28 cellular contexts compared by ENCODE assay signal in genomic region chr5:36788365-36788764, GRCh38.
"Had no signal": no experiment of that assay in that cellular context is flagged by ENCODE, and none has a peak within 500 bp of the region (broad histone marks: within the 10 kb centered on the region; RNA-seq: fewer than 3 reads in every experiment).

No MANE protein-coding gene starts in this region.

- H3K4me3 Mint-ChIP-seq: activated B cell treated with CpG ODN at 0.5 μM for 24 hours; activated CD8-positive, alpha-beta memory T cell treated with anti-CD3 and anti-CD28 coated beads, Interleukin-2, amount 10 ng/mL, durations not matched to agents 7 days and 5 days; activated CD8-positive, alpha-beta T cell treated with anti-CD3 and anti-CD28 coated beads, Interleukin-2, amount 10 ng/mL, durations not matched to agents 7 days and 5 days; activated naive CD4-positive, alpha-beta T cell treated with anti-CD3 and anti-CD28 coated beads, Interleukin-2, amount 50 U/mL, for 24 hours; activated naive CD8-positive, alpha-beta T cell treated with anti-CD3 and anti-CD28 coated beads, Interleukin-2, amount 50 U/mL, for 24 hours; central memory CD8-positive, alpha-beta T cell; dendritic cell treated with granulocyte-macrophage colony-stimulating factor and Interleukin-4, amounts not matched to agents 40 ng/mL and 50 ng/mL, for 4 days; endodermal cell; stimulated activated naive CD8-positive, alpha-beta T cell treated with anti-CD3 and anti-CD28 coated beads, Interleukin-15, Interleukin-2, amounts not matched to agents 100 ng/mL and 50 ng/mL, for 24 hours; T-helper 2 cell treated with Interferon-gamma antibody and Interleukin-4, amounts not matched to agents 5 μg/mL and 100 μg/mL, for 36 hours; type B pancreatic cell had no signal

- H3K27ac Mint-ChIP-seq: activated B cell treated with CpG ODN at 0.5 μM for 24 hours; activated CD8-positive, alpha-beta memory T cell treated with anti-CD3 and anti-CD28 coated beads, Interleukin-2, amount 10 ng/mL, durations not matched to agents 7 days and 5 days; activated CD8-positive, alpha-beta T cell treated with anti-CD3 and anti-CD28 coated beads, Interleukin-2, amount 10 ng/mL, durations not matched to agents 7 days and 5 days; activated naive CD4-positive, alpha-beta T cell treated with anti-CD3 and anti-CD28 coated beads, Interleukin-2, amount 50 U/mL, for 24 hours; activated naive CD8-positive, alpha-beta T cell treated with anti-CD3 and anti-CD28 coated beads, Interleukin-2, amount 50 U/mL, for 24 hours; activated T-helper 2 cell treated with anti-CD3 and anti-CD28 coated beads, Interferon-gamma antibody, Interleukin-2, Interleukin-4, amounts not matched to agents 10 μg/mL and 5 μg/mL and 100 μg/mL, durations not matched to agents 14 hours and 24 hours and 36 hours; dendritic cell treated with granulocyte-macrophage colony-stimulating factor and Interleukin-4, amounts not matched to agents 40 ng/mL and 50 ng/mL, for 4 days; endodermal cell; naive thymus-derived CD8-positive, alpha-beta T cell; stimulated activated naive CD8-positive, alpha-beta T cell treated with anti-CD3 and anti-CD28 coated beads, Interleukin-15, Interleukin-2, amounts not matched to agents 100 ng/mL and 50 ng/mL, for 24 hours; T-helper 2 cell treated with Interferon-gamma antibody and Interleukin-4, amounts not matched to agents 5 μg/mL and 100 μg/mL, for 36 hours; type B pancreatic cell had no signal

- H3K9me3 ChIP-seq: breast epithelium, heart left ventricle, left lung, lower lobe of right lung, thoracic aorta had no signal

- H3K27me3 ChIP-seq: breast epithelium, heart left ventricle, left lung had no signal

- H3K27me3 Mint-ChIP-seq: activated naive CD8-positive, alpha-beta T cell treated with anti-CD3 and anti-CD28 coated beads, Interleukin-2, amount 50 U/mL, for 24 hours; progenitor cell of endocrine pancreas; type B pancreatic cell had no signal

- H3K4me1 Mint-ChIP-seq: activated CD8-positive, alpha-beta memory T cell treated with anti-CD3 and anti-CD28 coated beads, Interleukin-2, amount 10 ng/mL, durations not matched to agents 7 days and 5 days; activated naive CD4-positive, alpha-beta T cell treated with anti-CD3 and anti-CD28 coated beads, Interleukin-2, amount 50 U/mL, for 24 hours; activated naive CD8-positive, alpha-beta T cell treated with anti-CD3 and anti-CD28 coated beads, Interleukin-2, amount 50 U/mL, for 24 hours; central memory CD8-positive, alpha-beta T cell; endodermal cell had no signal

- H3K4me3 ChIP-seq: breast epithelium, heart left ventricle, left lung, lower lobe of right lung, skin epidermis, thoracic aorta had no signal

- H3K9me3 Mint-ChIP-seq: activated B cell treated with CpG ODN at 0.5 μM for 24 hours; activated naive CD4-positive, alpha-beta T cell treated with anti-CD3 and anti-CD28 coated beads, Interleukin-2, amount 50 U/mL, for 24 hours; activated naive CD8-positive, alpha-beta T cell treated with anti-CD3 and anti-CD28 coated beads, Interleukin-2, amount 50 U/mL, for 24 hours; activated T-helper 2 cell treated with anti-CD3 and anti-CD28 coated beads, Interferon-gamma antibody, Interleukin-2, Interleukin-4, amounts not matched to agents 10 μg/mL and 5 μg/mL and 100 μg/mL, durations not matched to agents 14 hours and 24 hours and 36 hours; central memory CD8-positive, alpha-beta T cell; endodermal cell; stimulated activated naive CD8-positive, alpha-beta T cell treated with anti-CD3 and anti-CD28 coated beads, Interleukin-15, Interleukin-2, amounts not matched to agents 100 ng/mL and 50 ng/mL, for 24 hours; T-helper 2 cell treated with Interferon-gamma antibody and Interleukin-4, amounts not matched to agents 5 μg/mL and 100 μg/mL, for 36 hours; type B pancreatic cell had no signal

- H3K4me1 ChIP-seq: breast epithelium, foreskin keratinocyte, heart left ventricle, left lung, lower lobe of right lung had no signal

- DNase-seq: activated B cell treated with CpG ODN at 0.5 μM for 24 hours; activated CD8-positive, alpha-beta memory T cell treated with anti-CD3 and anti-CD28 coated beads, Interleukin-2, amount 10 ng/mL, durations not matched to agents 7 days and 5 days; activated CD8-positive, alpha-beta T cell treated with anti-CD3 and anti-CD28 coated beads, Interleukin-2, amount 10 ng/mL, durations not matched to agents 7 days and 5 days; activated naive CD8-positive, alpha-beta T cell treated with anti-CD3 and anti-CD28 coated beads, Interleukin-2, amount 50 U/mL, for 24 hours; activated T-cell treated with anti-CD3 and anti-CD28 coated beads, Interleukin-2, amount 50 U/mL, for 48 hours; amygdala; endodermal cell; foreskin keratinocyte; heart left ventricle; left lung; lower lobe of right lung; mesenchymal stem cell; naive thymus-derived CD8-positive, alpha-beta T cell; stimulated activated CD4-positive, alpha-beta T cell treated with anti-CD3 and anti-CD28 coated beads, Interleukin-12 subunit alpha, Interleukin-12 subunit beta, amount 100 ng/mL, for 4 hours; stimulated activated CD4-positive, alpha-beta T cell treated with anti-CD3 and anti-CD28 coated beads, Interleukin-4, amount 100 ng/mL, for 1 hour had no signal

- H3K36me3 Mint-ChIP-seq: activated CD8-positive, alpha-beta memory T cell treated with anti-CD3 and anti-CD28 coated beads, Interleukin-2, amount 10 ng/mL, durations not matched to agents 7 days and 5 days; activated naive CD4-positive, alpha-beta T cell treated with anti-CD3 and anti-CD28 coated beads, Interleukin-2, amount 50 U/mL, for 24 hours; naive thymus-derived CD8-positive, alpha-beta T cell; type B pancreatic cell had no signal

- ATAC-seq: activated CD8-positive, alpha-beta memory T cell treated with anti-CD3 and anti-CD28 coated beads, Interleukin-2, amount 10 ng/mL, durations not matched to agents 7 days and 5 days; activated CD8-positive, alpha-beta T cell treated with anti-CD3 and anti-CD28 coated beads, Interleukin-2, amount 10 ng/mL, durations not matched to agents 7 days and 5 days; activated naive CD8-positive, alpha-beta T cell treated with anti-CD3 and anti-CD28 coated beads, Interleukin-2, amount 50 U/mL, for 24 hours; esophagus mucosa; foreskin keratinocyte; heart left ventricle; left lung; lower lobe of right lung; naive thymus-derived CD8-positive, alpha-beta T cell; sciatic nerve had no signal

- H3K36me3 ChIP-seq: breast epithelium, heart left ventricle, left lung, lower lobe of right lung, thoracic aorta had no signal

- H3K27ac ChIP-seq: breast epithelium, foreskin keratinocyte, heart left ventricle, left lung, lower lobe of right lung, skin epidermis, thoracic aorta had no signal
